Comparison of ENCODE assay signal across 18 cellular contexts in the genomic region with DNA sequence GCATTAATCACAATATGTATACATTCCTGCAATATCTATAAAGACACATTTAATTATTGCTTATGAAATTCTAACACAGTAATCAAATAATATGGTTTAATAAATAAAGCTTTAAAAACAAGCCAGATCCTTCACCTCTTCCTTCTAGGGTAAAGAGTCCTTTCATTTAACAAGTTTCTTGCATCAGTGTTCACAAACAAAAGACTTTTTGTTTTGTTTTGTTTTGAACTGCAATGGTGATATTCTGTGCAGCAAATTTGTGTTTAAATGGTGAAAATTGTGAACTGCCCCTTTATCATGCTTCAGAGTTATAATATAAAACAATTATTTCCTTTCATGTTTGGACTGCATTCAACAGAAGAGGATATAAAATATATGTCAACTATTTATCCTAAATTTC.
A peak's percentile ranks its signal among the peaks of the same experiment; 100 is the strongest.
DNase-seq lines count a peak whose midpoint lies in the region; ATAC-seq and TF ChIP-seq lines count a peak whose summit lies in the region.
"Had no signal": no experiment of that assay in that cellular context is flagged by ENCODE, and none has a peak within 500 bp of the region (broad histone marks: within the 10 kb centered on the region; RNA-seq: fewer than 3 reads in every experiment).

No MANE protein-coding gene starts in this region.

- H2BK15ac ChIP-seq in neuronal stem cell (ENCODE audit: low read length): no peak overlapping the region

- no peak overlapping the region for H4K8ac ChIP-seq in neuronal stem cell (ENCODE audit: low read depth, low read length)

- DNase-seq in SK-MEL-5 (ENCODE audit: low read depth, low spot score) (peak; percentile 51), foreskin melanocyte (peak; percentile 42), midbrain (lab: John Stamatoyannopoulos, UW) (peak; percentile 21), neuronal stem cell (ENCODE audit: low spot score) (peak; percentile 14), esophagus squamous epithelium (lab: John Stamatoyannopoulos, UW) (no peak), Ammon's horn (ENCODE audit: low spot score) (no peak), right lobe of liver (no peak), chondrocyte (ENCODE audit: low spot score) (no peak)
- DNase-seq: 8988T; Calu3; CD8-positive, alpha-beta T cell; DND-41; EL; GM23248 had no signal

- no peak overlapping the region for H2BK5ac ChIP-seq in neuronal stem cell (ENCODE audit: low read length)

- no peak overlapping the region for H3K4me2 ChIP-seq in neuronal stem cell (ENCODE audit: insufficient read depth, low read length, poor library complexity, severe bottlenecking)
- H3K4me2 ChIP-seq: BLaER1 treated with 17β-estradiol and CSF1 and Interleukin-3, amounts not matched to agents 10 nM and 100 nM had no signal

- H3K27ac Mint-ChIP-seq in chondrocyte (ENCODE audit: unreplicated experiment): no peak overlapping the region
- H3K27ac Mint-ChIP-seq: B cell; CD8-positive, alpha-beta T cell had no signal

- H3K36me3 Mint-ChIP-seq in chondrocyte (ENCODE audit: low read depth): no peaks in the 10 kb centered on the region
- H3K36me3 Mint-ChIP-seq: CD8-positive, alpha-beta T cell had no signal

- no peaks in the 10 kb centered on the region for H3K79me1 ChIP-seq in neuronal stem cell (ENCODE audit: low read depth, low read length)

- H3K9me3 ChIP-seq in neuronal stem cell (replicated peaks in 1 of 2; ENCODE audit: control insufficient read depth in 2 of 2, insufficient read depth in 1 of 2, low read depth in 1 of 2, low read length in 2 of 2): no peaks in the 10 kb centered on the region
- no peaks in the 10 kb centered on the region for H3K9me3 ChIP-seq in esophagus squamous epithelium
- H3K9me3 ChIP-seq in right lobe of liver: no peaks in the 10 kb centered on the region
- H3K9me3 ChIP-seq: BLaER1 treated with 17β-estradiol and CSF1 and Interleukin-3, amounts not matched to agents 10 nM and 100 nM; HAP-1 had no signal

- H3K4me3 Mint-ChIP-seq in chondrocyte (ENCODE audit: unreplicated experiment): no peak overlapping the region
- H3K4me3 Mint-ChIP-seq: B cell; CD8-positive, alpha-beta T cell had no signal

- no peak overlapping the region for H2BK120ac ChIP-seq in neuronal stem cell (ENCODE audit: low read depth, low read length)

- no peak overlapping the region for H3K9ac ChIP-seq in neuronal stem cell (ENCODE audit: low read depth, low read length, poor library complexity)
- H3K9ac ChIP-seq: BLaER1 treated with 17β-estradiol and CSF1 and Interleukin-3, amounts not matched to agents 10 nM and 100 nM; GM23248 had no signal

- no peak for TF ChIP-seq POLR2A in esophagus squamous epithelium (IDR thresholded peaks at IDR 0.05)
- no peak for TF ChIP-seq POLR2A in right lobe of liver (IDR thresholded peaks at IDR 0.05)

- H3K14ac ChIP-seq in neuronal stem cell (ENCODE audit: low read length): no peak overlapping the region

- in situ Hi-C loops in SK-MEL-5 (cut with HindIII; ENCODE audit: low pct_unique_long_range_greater_than_20kb, low sequenced_read_pairs): no loop called here

- H3K27ac ChIP-seq in neuronal stem cell (replicated peaks; ENCODE audit: low read length): no peak overlapping the region
- H3K27ac ChIP-seq in esophagus squamous epithelium: no peak overlapping the region
- H3K27ac ChIP-seq in right lobe of liver: no peak overlapping the region
- H3K27ac ChIP-seq: BLaER1 treated with 17β-estradiol and CSF1 and Interleukin-3, amounts not matched to agents 10 nM and 100 nM; GM23248; HL-60 had no signal

- intact Hi-C loops in esophagus squamous epithelium (cut with DNase I): no loop called here
- intact Hi-C loops in right lobe of liver (cut with DNase I): no loop called here

- H3K23ac ChIP-seq in neuronal stem cell (ENCODE audit: low read depth, low read length, poor library complexity): no peak overlapping the region

- H2BK12ac ChIP-seq in neuronal stem cell (ENCODE audit: low read length): no peak overlapping the region

- H3K27me3 Mint-ChIP-seq in chondrocyte (ENCODE audit: low read depth): no peaks in the 10 kb centered on the region
- H3K27me3 Mint-ChIP-seq: B cell had no signal

- no peak overlapping the region for H2AK5ac ChIP-seq in neuronal stem cell (ENCODE audit: low read depth, low read length)

- H3K36me3 ChIP-seq in neuronal stem cell (replicated peaks in 1 of 2; ENCODE audit: control insufficient read depth in 2 of 2, insufficient read depth in 2 of 2, low read length in 2 of 2) (peaks cover 0 to 3% of the 10 kb centered on the region in 2 donors), esophagus squamous epithelium (no peaks in the 10 kb centered on the region), right lobe of liver (no peaks in the 10 kb centered on the region)
- H3K36me3 ChIP-seq: BLaER1 treated with 17β-estradiol and CSF1 and Interleukin-3, amounts not matched to agents 10 nM and 100 nM; HAP-1 had no signal

- peaks cover 10% of the 10 kb centered on the region for H3K4me1 Mint-ChIP-seq in chondrocyte (ENCODE audit: low read depth)
- H3K4me1 Mint-ChIP-seq: B cell had no signal

- H3K9me3 Mint-ChIP-seq in chondrocyte (ENCODE audit: low read depth): no peaks in the 10 kb centered on the region

- no peak for ATAC-seq in right lobe of liver
- ATAC-seq: CD8-positive, alpha-beta T cell had no signal

- H2AFZ ChIP-seq in neuronal stem cell (ENCODE audit: low read length): no peak overlapping the region
- H2AFZ ChIP-seq: GM23248 had no signal

- H3K4me1 ChIP-seq in neuronal stem cell (ENCODE audit: control insufficient read depth in 2 of 2, insufficient read depth in 1 of 2, low read depth in 1 of 2, low read length in 2 of 2): peaks cover 2 to 8% of the 10 kb centered on the region in 2 donors
- H3K4me1 ChIP-seq in esophagus squamous epithelium: no peaks in the 10 kb centered on the region
- no peaks in the 10 kb centered on the region for H3K4me1 ChIP-seq in right lobe of liver
- H3K4me1 ChIP-seq: BLaER1 treated with 17β-estradiol and CSF1 and Interleukin-3, amounts not matched to agents 10 nM and 100 nM had no signal

- H4K91ac ChIP-seq in neuronal stem cell (ENCODE audit: low read depth, low read length, poor library complexity): no peak overlapping the region

- TF ChIP-seq CTCF in esophagus squamous epithelium (IDR thresholded peaks at IDR 0.05) (no peak), right lobe of liver (IDR thresholded peaks at IDR 0.05) (no peak), chondrocyte (IDR thresholded peaks at IDR 0.05) (no peak)

- H3K18ac ChIP-seq in neuronal stem cell (ENCODE audit: low read length): no peak overlapping the region

- no peak overlapping the region for H3K4ac ChIP-seq in neuronal stem cell (ENCODE audit: low read length)

- no peaks in the 10 kb centered on the region for H3K27me3 ChIP-seq in neuronal stem cell (ENCODE audit: control insufficient read depth in 3 of 3, insufficient read depth in 3 of 3, low read depth in 1 of 3, low read length in 3 of 3)
- H3K27me3 ChIP-seq in esophagus squamous epithelium: no peaks in the 10 kb centered on the region
- H3K27me3 ChIP-seq in right lobe of liver: no peaks in the 10 kb centered on the region
- H3K27me3 ChIP-seq: BLaER1 treated with 17β-estradiol and CSF1 and Interleukin-3, amounts not matched to agents 10 nM and 100 nM had no signal

- H3K4me3 ChIP-seq in neuronal stem cell (ENCODE audit: low read length in 2 of 2) (no peak overlapping the region), esophagus squamous epithelium (no peak overlapping the region), right lobe of liver (no peak overlapping the region)
- H3K4me3 ChIP-seq: BLaER1 treated with 17β-estradiol and CSF1 and Interleukin-3, amounts not matched to agents 10 nM and 100 nM; GM23248; HAP-1 had no signal

Comparison
In these comparisons a context has a peak if more than half of its experiments do, and no peak if none do; other contexts are left out.
1. DNase-seq: peak in SK-MEL-5 (single experiment), foreskin melanocyte (single experiment), midbrain (single experiment) and neuronal stem cell (single experiment); none in esophagus squamous epithelium (single experiment), Ammon's horn (single experiment), right lobe of liver (0 of 3) and chondrocyte (single experiment).